14 cellular contexts compared by ENCODE assay signal in the genomic region with DNA sequence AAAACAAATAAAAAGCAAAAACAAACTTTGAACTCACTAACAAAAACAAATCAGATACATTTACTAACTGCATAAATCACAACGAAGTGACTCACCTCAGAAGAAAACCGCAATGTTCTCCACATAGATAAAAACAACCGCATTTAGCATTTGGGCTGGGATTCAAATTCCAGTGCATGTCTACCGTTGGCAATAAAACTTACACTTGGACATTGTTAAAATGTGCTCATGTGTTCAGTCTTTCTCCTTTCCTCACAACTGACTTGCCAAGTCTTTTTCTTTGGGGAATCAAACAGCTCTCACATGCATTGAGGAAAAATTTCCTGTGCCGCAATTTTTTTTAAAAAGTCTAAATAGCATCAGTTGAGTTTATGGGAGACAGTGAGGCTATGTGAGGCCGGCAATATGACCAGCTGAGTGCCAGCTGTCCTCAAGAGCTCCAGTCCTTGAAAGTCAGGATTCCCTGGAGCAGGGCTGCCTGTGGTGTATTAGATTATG.
DNase-seq lines count a peak whose midpoint lies in the region; ATAC-seq and TF ChIP-seq lines count a peak whose summit lies in the region.
"Had no signal": no experiment of that assay in that cellular context is flagged by ENCODE, and none has a peak within 500 bp of the region (broad histone marks: within the 10 kb centered on the region; RNA-seq: fewer than 3 reads in every experiment).

No MANE protein-coding gene starts in this region.

- no peak overlapping the region for H3K4me3 Mint-ChIP-seq in glutamatergic neuron (ENCODE audit: unreplicated experiment)
- no peak overlapping the region for H3K4me3 Mint-ChIP-seq in CD14-positive monocyte
- no peak overlapping the region for H3K4me3 Mint-ChIP-seq in CD4-positive, alpha-beta T cell
- H3K4me3 Mint-ChIP-seq: activated naive CD8-positive, alpha-beta T cell treated with anti-CD3 and anti-CD28 coated beads, Interleukin-2, amount 10 ng/mL, durations not matched to agents 7 days and 5 days had no signal

- H3K9me3 ChIP-seq in gastrocnemius medialis, result no peaks in the 10 kb centered on the region
- H3K9me3 ChIP-seq in CD4-positive, alpha-beta T cell (ENCODE audit: control insufficient read depth, low read length), result no peaks in the 10 kb centered on the region

- H3K27ac Mint-ChIP-seq in glutamatergic neuron (ENCODE audit: unreplicated experiment), result no peak overlapping the region
- no peak overlapping the region for H3K27ac Mint-ChIP-seq in CD14-positive monocyte
- H3K27ac Mint-ChIP-seq in CD4-positive, alpha-beta T cell, result no peak overlapping the region
- H3K27ac Mint-ChIP-seq: activated naive CD8-positive, alpha-beta T cell treated with anti-CD3 and anti-CD28 coated beads, Interleukin-2, amount 10 ng/mL, durations not matched to agents 7 days and 5 days had no signal

- H3K4me1 Mint-ChIP-seq in glutamatergic neuron (ENCODE audit: low read depth, unreplicated experiment) (peaks cover 4% of the 10 kb centered on the region), CD14-positive monocyte (no peaks in the 10 kb centered on the region)
- no peaks in the 10 kb centered on the region for H3K4me1 Mint-ChIP-seq in CD4-positive, alpha-beta T cell (ENCODE audit: low read depth)
- H3K4me1 Mint-ChIP-seq: activated naive CD8-positive, alpha-beta T cell treated with anti-CD3 and anti-CD28 coated beads, Interleukin-2, amount 10 ng/mL, durations not matched to agents 7 days and 5 days had no signal

- TF ChIP-seq POLR2A in gastrocnemius medialis (IDR thresholded peaks at IDR 0.05), result no peak

- H3K27me3 Mint-ChIP-seq in glutamatergic neuron (ENCODE audit: unreplicated experiment) (peaks cover 2% of the 10 kb centered on the region), CD14-positive monocyte (ENCODE audit: low read depth in 3 of 3) (no peaks in the 10 kb centered on the region)
- no peaks in the 10 kb centered on the region for H3K27me3 Mint-ChIP-seq in CD4-positive, alpha-beta T cell
- H3K27me3 Mint-ChIP-seq: activated naive CD8-positive, alpha-beta T cell treated with anti-CD3 and anti-CD28 coated beads, Interleukin-2, amount 10 ng/mL, durations not matched to agents 7 days and 5 days had no signal

- ATAC-seq in SK-N-SH treated with all-trans-retinoic acid at 6 μM for 48 hours (no peak; the same call in 2 of the 3 replicates), gastrocnemius medialis (peak; percentile 76 to 77), HG03439 (IDR thresholded peaks at IDR 0.05; ENCODE audit: unreplicated experiment) (no peak)
- no peak for ATAC-seq in CD4-positive, alpha-beta T cell (ENCODE audit: poor library complexity)
- ATAC-seq: esophagus mucosa had no signal

- POLR2A ChIA-PET in CD4-positive, alpha-beta T cell (lab: Charles Lee), result no interaction called here

- peaks cover 9 to 12% of the 10 kb centered on the region in 2 donors for H3K4me1 ChIP-seq in gastrocnemius medialis

- no peak overlapping the region for H3K27ac ChIP-seq in gastrocnemius medialis
- H3K27ac ChIP-seq in CD4-positive, alpha-beta T cell (ENCODE audit: low read depth, low read length), result no peak overlapping the region
- H3K27ac ChIP-seq: HL-60 had no signal

- H3K36me3 Mint-ChIP-seq in glutamatergic neuron (ENCODE audit: unreplicated experiment) (no peaks in the 10 kb centered on the region), CD14-positive monocyte (no peaks in the 10 kb centered on the region)
- H3K36me3 Mint-ChIP-seq in CD4-positive, alpha-beta T cell (ENCODE audit: low read depth), result no peaks in the 10 kb centered on the region
- H3K36me3 Mint-ChIP-seq: activated naive CD8-positive, alpha-beta T cell treated with anti-CD3 and anti-CD28 coated beads, Interleukin-2, amount 10 ng/mL, durations not matched to agents 7 days and 5 days had no signal

- H3K9me3 Mint-ChIP-seq in glutamatergic neuron (ENCODE audit: unreplicated experiment) (no peaks in the 10 kb centered on the region), CD14-positive monocyte (peaks cover 0 to 3% (median 0%) of the 10 kb centered on the region in 7 donors)
- no peaks in the 10 kb centered on the region for H3K9me3 Mint-ChIP-seq in CD4-positive, alpha-beta T cell

- intact Hi-C loops in gastrocnemius medialis (cut with DNase I; ENCODE audit: low total_unique reads), result no loop called here
- intact Hi-C loops in CD14-positive monocyte (cut with micrococcal nuclease), result no loop called here
- intact Hi-C loops in CD4-positive, alpha-beta T cell (cut with DNase I, micrococcal nuclease), result no loop called here

- H3K4me3 ChIP-seq in gastrocnemius medialis, result no peak overlapping the region
- H3K4me3 ChIP-seq: lung had no signal

- TF ChIP-seq CTCF in glutamatergic neuron (IDR thresholded peaks at IDR 0.05; ENCODE audit: partially characterized antibody, unreplicated experiment), result no peak
- no peak for TF ChIP-seq CTCF in gastrocnemius medialis (IDR thresholded peaks at IDR 0.05 in 4 of 5, conservative IDR thresholded peaks at IDR 0.05 in 1 of 5)
- TF ChIP-seq CTCF in CD14-positive monocyte (IDR thresholded peaks at IDR 0.05), result no peak
- no peak for TF ChIP-seq CTCF in CD4-positive, alpha-beta T cell (IDR thresholded peaks at IDR 0.05)

- CTCF ChIA-PET in CD4-positive, alpha-beta T cell (lab: Charles Lee), result interaction anchor here (1.0 kb wide), 1 partner anchor 10 kb away, joined by 3 read pairs; no protein-coding TSS in a partner anchor

- no peaks in the 10 kb centered on the region for H3K27me3 ChIP-seq in gastrocnemius medialis
- no peaks in the 10 kb centered on the region for H3K27me3 ChIP-seq in CD4-positive, alpha-beta T cell (ENCODE audit: control insufficient read depth, insufficient read depth, low read length)

- DNase-seq in HCEC 1CT (peak; percentile 66), glutamatergic neuron (peak; percentile 22), gastrocnemius medialis (peak; percentile 14 to 29), CD14-positive monocyte (ENCODE audit: low spot score) (no peak), KG1 (lab: John Stamatoyannopoulos, UW) (no peak)
- DNase-seq in CD4-positive, alpha-beta T cell, result no peak
- DNase-seq: activated naive CD8-positive, alpha-beta T cell treated with anti-CD3 and anti-CD28 coated beads, Interleukin-2, amount 10 ng/mL, durations not matched to agents 7 days and 5 days; NCI-H1694 treated with DMSO at 0.1 percent for 48 hours; stimulated activated naive CD4-positive, alpha-beta T cell treated with Interleukin-2 at 50 U/mL for 16 hours had no signal

- H3K36me3 ChIP-seq in gastrocnemius medialis, result no peaks in the 10 kb centered on the region

- in situ Hi-C loops in gastrocnemius medialis (cut with MboI; ENCODE audit: low sequenced_read_pairs in 4 of 4), result no loop called here

TF ChIP-seq in SK-N-SH treated with all-trans-retinoic acid at 6 μM for 48 hours, 23 proteins besides CTCF, POLR2A, EP300 and RAD21:
- TF ChIP-seq PATZ1 (CRISPR knock-in tag; IDR thresholded peaks at IDR 0.05; ENCODE audit: borderline replicate concordance) (0 out of 2 replicates have a peak, but pooled peaks have one; percentile 42), ISL1 (CRISPR knock-in tag; IDR thresholded peaks at IDR 0.05) (peak; percentile 34), CSDC2 (CRISPR knock-in tag; IDR thresholded peaks at IDR 0.05) (no peak)

Comparison
In these comparisons a context has a peak if more than half of its experiments do, and no peak if none do; other contexts are left out.
1. DNase-seq: peak in HCEC 1CT (single experiment), glutamatergic neuron (single experiment) and gastrocnemius medialis (2 of 2); none in CD14-positive monocyte (single experiment), KG1 (single experiment) and CD4-positive, alpha-beta T cell (0 of 10).
2. ATAC-seq: peak in gastrocnemius medialis (2 of 2); none in SK-N-SH treated with all-trans-retinoic acid at 6 μM for 48 hours (single experiment), HG03439 (single experiment) and CD4-positive, alpha-beta T cell (single experiment).